In genomic region chr17:72115789-72116520, GRCh38 we compare ENCODE assay signal across 18 cellular contexts. TPM values are rescaled to one million over a fixed set of nuclear protein-coding genes. Genes with fewer than 3 reads are reported as not detected.
DNase-seq lines count a peak whose midpoint lies in the region; ATAC-seq and TF ChIP-seq lines count a peak whose summit lies in the region.
"Had no signal": no experiment of that assay in that cellular context is flagged by ENCODE, and none has a peak within 500 bp of the region (broad histone marks: within the 10 kb centered on the region; RNA-seq: fewer than 3 reads in every experiment).

No MANE protein-coding gene starts in this region.

- no peak for ATAC-seq in stimulated activated naive CD8-positive, alpha-beta T cell treated with anti-CD3 and anti-CD28 coated beads, Interleukin-15, Interleukin-2, amounts not matched to agents 100 U/mL and 50 U/mL, for 24 hours
- no peak for ATAC-seq in activated CD4-positive, alpha-beta T cell treated with anti-CD3 and anti-CD28 coated beads for 36 hours
- no peak for ATAC-seq in activated naive CD8-positive, alpha-beta T cell treated with anti-CD3 and anti-CD28 coated beads, Interleukin-2, amount 50 U/mL, for 24 hours
- ATAC-seq: CD8-positive, alpha-beta T cell; K562 had no signal

- no peak for TF ChIP-seq CTCF in dorsolateral prefrontal cortex (IDR thresholded peaks at IDR 0.05 in 54 of 56, conservative IDR thresholded peaks at IDR 0.05 in 2 of 56; ENCODE audit: low read depth in 1 of 56, partially characterized antibody in 56 of 56)

- H3K4me3 Mint-ChIP-seq in stimulated activated naive CD8-positive, alpha-beta T cell treated with anti-CD3 and anti-CD28 coated beads, Interleukin-15, Interleukin-2, amounts not matched to agents 100 ng/mL and 50 ng/mL, for 24 hours, result peak overlapping the region; percentile 13
- no peak overlapping the region for H3K4me3 Mint-ChIP-seq in activated CD4-positive, alpha-beta T cell treated with anti-CD3 and anti-CD28 coated beads for 36 hours
- H3K4me3 Mint-ChIP-seq in activated naive CD8-positive, alpha-beta T cell treated with anti-CD3 and anti-CD28 coated beads, Interleukin-2, amount 50 U/mL, for 24 hours, result no peak overlapping the region
- H3K4me3 Mint-ChIP-seq: CD8-positive, alpha-beta T cell had no signal

- H3K36me3 ChIP-seq in mesendoderm (ENCODE audit: control insufficient read depth, insufficient read depth, low read length), result no peaks in the 10 kb centered on the region
- H3K36me3 ChIP-seq: ascending aorta, WERI-Rb-1 had no signal

- H3K56ac ChIP-seq in mesendoderm (ENCODE audit: low read length), result peak overlapping the region; percentile 56

- H4K8ac ChIP-seq in mesendoderm (ENCODE audit: low read depth, low read length), result no peak overlapping the region

- POLR2A ChIA-PET in activated CD4-positive, alpha-beta T cell treated with anti-CD3 and anti-CD28 coated beads for 36 hours (lab: Charles Lee), result no interaction called here

- H2BK15ac ChIP-seq in mesendoderm (replicated peaks; ENCODE audit: low read depth), result no peak overlapping the region

- H2AK5ac ChIP-seq in mesendoderm (ENCODE audit: low read length), result no peak overlapping the region

- intact Hi-C loops in dorsolateral prefrontal cortex (cut with DNase I), result loop anchor here (5.0 to 10.0 kb wide), 5 partner anchors 429 to 1481 kb away; no protein-coding TSS in a partner anchor
- intact Hi-C loops in activated CD4-positive, alpha-beta T cell treated with anti-CD3 and anti-CD28 coated beads for 36 hours (cut with DNase I, micrococcal nuclease), result loop anchor here in 1 of 2 experiments (10.0 kb wide), 1 partner anchor 1351 kb away; no protein-coding TSS in a partner anchor

- H3K9ac ChIP-seq in mesendoderm (ENCODE audit: low read length), result peak overlapping the region; percentile 45

- H4K5ac ChIP-seq in mesendoderm (ENCODE audit: low read length), result no peak overlapping the region

- no peak overlapping the region for H3K4ac ChIP-seq in mesendoderm (ENCODE audit: low read depth, low read length)

- no peaks in the 10 kb centered on the region for H3K36me3 Mint-ChIP-seq in stimulated activated naive CD8-positive, alpha-beta T cell treated with anti-CD3 and anti-CD28 coated beads, Interleukin-15, Interleukin-2, amounts not matched to agents 100 ng/mL and 50 ng/mL, for 24 hours (ENCODE audit: low read depth)
- H3K36me3 Mint-ChIP-seq in activated CD4-positive, alpha-beta T cell treated with anti-CD3 and anti-CD28 coated beads for 36 hours (ENCODE audit: low read depth), result no peaks in the 10 kb centered on the region
- H3K36me3 Mint-ChIP-seq in activated naive CD8-positive, alpha-beta T cell treated with anti-CD3 and anti-CD28 coated beads, Interleukin-2, amount 50 U/mL, for 24 hours (ENCODE audit: low read depth), result peaks cover 2% of the 10 kb centered on the region
- H3K36me3 Mint-ChIP-seq: CD8-positive, alpha-beta T cell had no signal

- H3K27me3 ChIP-seq in dorsolateral prefrontal cortex (peaks cover 0 to 44% (median 6%) of the 10 kb centered on the region in 45 donors), mesendoderm (ENCODE audit: insufficient read depth, low read length, poor library complexity) (peaks cover 29% of the 10 kb centered on the region)

- no CpG with 5 or more reads among the region's 38 CpGs for WGBS in mesendoderm (ENCODE audit: extremely low coverage, insufficient coverage, low lambda C conversion rate)

- H2BK120ac ChIP-seq in mesendoderm (ENCODE audit: low read depth, low read length), result no peak overlapping the region

- H3K4me2 ChIP-seq in mesendoderm (ENCODE audit: low read length), result peak overlapping the region; percentile 94

- peaks cover 3% of the 10 kb centered on the region for H3K4me1 Mint-ChIP-seq in stimulated activated naive CD8-positive, alpha-beta T cell treated with anti-CD3 and anti-CD28 coated beads, Interleukin-15, Interleukin-2, amounts not matched to agents 100 ng/mL and 50 ng/mL, for 24 hours (ENCODE audit: low read depth)
- H3K4me1 Mint-ChIP-seq in activated CD4-positive, alpha-beta T cell treated with anti-CD3 and anti-CD28 coated beads for 36 hours, result peaks cover 10% of the 10 kb centered on the region
- peaks cover 8% of the 10 kb centered on the region for H3K4me1 Mint-ChIP-seq in activated naive CD8-positive, alpha-beta T cell treated with anti-CD3 and anti-CD28 coated beads, Interleukin-2, amount 50 U/mL, for 24 hours

- peaks cover 7% of the 10 kb centered on the region for H3K4me1 ChIP-seq in mesendoderm (ENCODE audit: control insufficient read depth, low read depth, low read length)

- no peak for DNase-seq in stimulated activated naive CD8-positive, alpha-beta T cell treated with anti-CD3 and anti-CD28 coated beads, Interleukin-15, Interleukin-2, amounts not matched to agents 100 U/mL and 50 U/mL, for 24 hours
- DNase-seq in dorsolateral prefrontal cortex (no peak), mesendoderm (no peak), NCI-H345 (lab: John Stamatoyannopoulos, UW) (no peak), NCI-H1417 treated with DMSO at 0.1 percent for 48 hours (lab: John Stamatoyannopoulos, UW) (no peak)
- no peak for DNase-seq in activated CD4-positive, alpha-beta T cell treated with anti-CD3 and anti-CD28 coated beads for 36 hours
- DNase-seq in activated naive CD8-positive, alpha-beta T cell treated with anti-CD3 and anti-CD28 coated beads, Interleukin-2, amount 50 U/mL, for 24 hours, result no peak
- DNase-seq: activated gamma-delta T cell treated with Interleukin-2 at 50 U/mL for 16 hours; CD8-positive, alpha-beta T cell; effector memory CD4-positive, alpha-beta T cell; NCI-H1048; NCI-H2107; NCI-H774; WERI-Rb-1 had no signal

- H3K79me1 ChIP-seq in mesendoderm (ENCODE audit: low read length), result no peaks in the 10 kb centered on the region

- H3K18ac ChIP-seq in mesendoderm (ENCODE audit: low read length), result no peak overlapping the region

- H3K4me3 ChIP-seq in dorsolateral prefrontal cortex, result peak overlapping the region in 56 of 59 donors; percentile 1 to 91 (median 74)
- H3K4me3 ChIP-seq in mesendoderm (ENCODE audit: low read length), result peak overlapping the region; percentile 38
- H3K4me3 ChIP-seq: ascending aorta, K562 had no signal

- H3K27me3 Mint-ChIP-seq in stimulated activated naive CD8-positive, alpha-beta T cell treated with anti-CD3 and anti-CD28 coated beads, Interleukin-15, Interleukin-2, amounts not matched to agents 100 ng/mL and 50 ng/mL, for 24 hours, result peaks cover 79% of the 10 kb centered on the region
- H3K27me3 Mint-ChIP-seq in activated CD4-positive, alpha-beta T cell treated with anti-CD3 and anti-CD28 coated beads for 36 hours, result peaks cover 54% of the 10 kb centered on the region
- H3K27me3 Mint-ChIP-seq in activated naive CD8-positive, alpha-beta T cell treated with anti-CD3 and anti-CD28 coated beads, Interleukin-2, amount 50 U/mL, for 24 hours, result peaks cover 66% of the 10 kb centered on the region

- no peaks in the 10 kb centered on the region for H3K9me3 Mint-ChIP-seq in stimulated activated naive CD8-positive, alpha-beta T cell treated with anti-CD3 and anti-CD28 coated beads, Interleukin-15, Interleukin-2, amounts not matched to agents 100 ng/mL and 50 ng/mL, for 24 hours
- no peaks in the 10 kb centered on the region for H3K9me3 Mint-ChIP-seq in activated CD4-positive, alpha-beta T cell treated with anti-CD3 and anti-CD28 coated beads for 36 hours (ENCODE audit: low read depth)
- H3K9me3 Mint-ChIP-seq in activated naive CD8-positive, alpha-beta T cell treated with anti-CD3 and anti-CD28 coated beads, Interleukin-2, amount 50 U/mL, for 24 hours, result no peaks in the 10 kb centered on the region
- H3K9me3 Mint-ChIP-seq: CD8-positive, alpha-beta T cell had no signal

- CTCF ChIA-PET in activated CD4-positive, alpha-beta T cell treated with anti-CD3 and anti-CD28 coated beads for 36 hours (lab: Charles Lee), result no interaction called here

- no peaks in the 10 kb centered on the region for H3K79me2 ChIP-seq in mesendoderm (ENCODE audit: control insufficient read depth, insufficient read depth, low read length)

- no peak overlapping the region for H3K23ac ChIP-seq in mesendoderm (ENCODE audit: low read length)

- H3K27ac ChIP-seq in dorsolateral prefrontal cortex (peak overlapping the region in 27 of 59 donors; percentile 8 to 62 (median 28)), mesendoderm (ENCODE audit: low read depth, low read length) (no peak overlapping the region)
- H3K27ac ChIP-seq: ascending aorta, WERI-Rb-1 had no signal

- H2BK5ac ChIP-seq in mesendoderm (ENCODE audit: low read length), result no peak overlapping the region

- no peak overlapping the region for H3K27ac Mint-ChIP-seq in stimulated activated naive CD8-positive, alpha-beta T cell treated with anti-CD3 and anti-CD28 coated beads, Interleukin-15, Interleukin-2, amounts not matched to agents 100 ng/mL and 50 ng/mL, for 24 hours
- H3K27ac Mint-ChIP-seq in activated CD4-positive, alpha-beta T cell treated with anti-CD3 and anti-CD28 coated beads for 36 hours, result no peak overlapping the region
- no peak overlapping the region for H3K27ac Mint-ChIP-seq in activated naive CD8-positive, alpha-beta T cell treated with anti-CD3 and anti-CD28 coated beads, Interleukin-2, amount 50 U/mL, for 24 hours
- H3K27ac Mint-ChIP-seq: CD8-positive, alpha-beta T cell had no signal

RNA-seq across cellular contexts. Expression of gene SOX9, which starts 4.9 kb away (rescaled TPM):
- total RNA-seq in dorsolateral prefrontal cortex, result 100 to 1,000 TPM in 7 of 120 experiments, 10 to 100 TPM in 113; 30.6 to 138 (median 57.7) TPM
- polyA plus RNA-seq in mesendoderm (2013, experiment 1 of 2), result 2.4 TPM
- 2.4 TPM for polyA plus RNA-seq in mesendoderm (2013, experiment 2 of 2)
- total RNA-seq in activated CD4-positive, alpha-beta T cell treated with anti-CD3 and anti-CD28 coated beads for 36 hours, result not detected
- total RNA-seq: CD8-positive, alpha-beta T cell; lung microvascular endothelial cell had no signal
- polyA plus RNA-seq: K562 had no signal

Comparison
In these comparisons a context has a peak if more than half of its experiments do, and no peak if none do; other contexts are left out.
1. RNA of gene SOX9, which starts 4.9 kb away (total RNA-seq): 30.6 to 138 TPM in dorsolateral prefrontal cortex; not detected in activated CD4-positive, alpha-beta T cell treated with anti-CD3 and anti-CD28 coated beads for 36 hours; every median in the first group is over 10 times any median in the second.